ENCODE assay signal across 18 cellular contexts in the genomic region with DNA sequence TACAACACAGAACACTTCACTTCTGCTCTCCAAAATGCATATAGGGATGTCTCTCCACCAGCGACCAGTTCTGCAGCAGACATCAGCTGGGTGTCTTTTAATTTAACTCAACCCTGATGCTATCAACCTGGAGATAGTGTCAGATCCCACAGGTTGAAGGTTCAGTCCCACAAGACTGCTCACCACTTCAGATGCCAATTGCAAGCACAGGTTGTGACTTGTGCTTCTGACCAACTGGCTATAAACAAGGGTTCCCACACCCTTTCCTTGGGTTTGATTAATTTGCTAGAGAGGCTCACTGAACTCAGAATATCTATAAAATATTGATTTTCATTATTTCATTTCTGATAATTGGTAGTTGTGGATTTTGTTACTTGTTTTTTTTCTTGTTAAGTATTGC.
"Had no signal": no experiment of that assay in that cellular context is flagged by ENCODE, and none has a peak within 500 bp of the region (broad histone marks: within the 10 kb centered on the region; RNA-seq: fewer than 3 reads in every experiment).

No MANE protein-coding gene starts in this region.

- H3K27ac Mint-ChIP-seq: mesothelial cell of epicardium; natural killer cell; neural progenitor cell; stimulated activated effector memory CD8-positive, alpha-beta T cell treated with anti-CD3 and anti-CD28 coated beads, Interleukin-12 subunit alpha, Interleukin-12 subunit beta, amount 100 ng/mL, for 72 hours had no signal

- H3K4me3 Mint-ChIP-seq: mesothelial cell of epicardium; natural killer cell; neural progenitor cell; stimulated activated effector memory CD8-positive, alpha-beta T cell treated with anti-CD3 and anti-CD28 coated beads, Interleukin-12 subunit alpha, Interleukin-12 subunit beta, amount 100 ng/mL, for 72 hours had no signal

- H3K27ac ChIP-seq: heart left ventricle, neural progenitor cell, psoas muscle, right lobe of liver, tibial artery, upper lobe of left lung, uterus had no signal

- DNase-seq: effector memory CD4-positive, alpha-beta T cell; heart left ventricle; hypothalamus; natural killer cell; occipital lobe; psoas muscle; retina; right lobe of liver; stimulated activated CD4-positive, alpha-beta T cell treated with anti-CD3 and anti-CD28 coated beads, Interleukin-4, amount 100 ng/mL, for 1 hour; stimulated activated CD8-positive, alpha-beta memory T cell treated with anti-CD3 and anti-CD28 coated beads, Interleukin-4, amount 100 ng/mL, for 48 hours; stimulated activated naive CD8-positive, alpha-beta T cell treated with anti-CD3 and anti-CD28 coated beads, Interleukin-15, Interleukin-2, amounts not matched to agents 100 U/mL and 50 U/mL, for 24 hours; tibial artery; upper lobe of left lung; uterus had no signal

- H3K9ac ChIP-seq: neural progenitor cell had no signal

- H3K4me3 ChIP-seq: heart left ventricle, neural progenitor cell, psoas muscle, right lobe of liver, tibial artery, upper lobe of left lung, uterus had no signal

- H3K4me2 ChIP-seq: neural progenitor cell had no signal

- ATAC-seq: heart left ventricle; left lobe of liver; natural killer cell; psoas muscle; stimulated activated effector memory CD8-positive, alpha-beta T cell treated with anti-CD3 and anti-CD28 coated beads, Interleukin-12 subunit alpha, Interleukin-12 subunit beta, amount 100 ng/mL, for 72 hours; stimulated activated naive CD8-positive, alpha-beta T cell treated with anti-CD3 and anti-CD28 coated beads, Interleukin-15, Interleukin-2, amounts not matched to agents 100 U/mL and 50 U/mL, for 24 hours had no signal

- H3K9me3 ChIP-seq: heart left ventricle, psoas muscle, right lobe of liver, tibial artery, upper lobe of left lung, uterus had no signal

- H3K9me3 Mint-ChIP-seq: natural killer cell; neural progenitor cell; stimulated activated effector memory CD8-positive, alpha-beta T cell treated with anti-CD3 and anti-CD28 coated beads, Interleukin-12 subunit alpha, Interleukin-12 subunit beta, amount 100 ng/mL, for 72 hours had no signal

- H3K4me1 ChIP-seq: neural progenitor cell, psoas muscle, right lobe of liver, upper lobe of left lung, uterus had no signal

- H3K27me3 ChIP-seq: heart left ventricle, neural progenitor cell, right lobe of liver, tibial artery, upper lobe of left lung, uterus had no signal

- H3K36me3 Mint-ChIP-seq: mesothelial cell of epicardium; natural killer cell; neural progenitor cell; stimulated activated effector memory CD8-positive, alpha-beta T cell treated with anti-CD3 and anti-CD28 coated beads, Interleukin-12 subunit alpha, Interleukin-12 subunit beta, amount 100 ng/mL, for 72 hours had no signal

- H3K4me1 Mint-ChIP-seq: natural killer cell; neural progenitor cell; stimulated activated effector memory CD8-positive, alpha-beta T cell treated with anti-CD3 and anti-CD28 coated beads, Interleukin-12 subunit alpha, Interleukin-12 subunit beta, amount 100 ng/mL, for 72 hours had no signal

- H3K36me3 ChIP-seq: heart left ventricle, neural progenitor cell, right lobe of liver, tibial artery, upper lobe of left lung, uterus had no signal

- H2AFZ ChIP-seq: neural progenitor cell had no signal
